In the genomic region with DNA sequence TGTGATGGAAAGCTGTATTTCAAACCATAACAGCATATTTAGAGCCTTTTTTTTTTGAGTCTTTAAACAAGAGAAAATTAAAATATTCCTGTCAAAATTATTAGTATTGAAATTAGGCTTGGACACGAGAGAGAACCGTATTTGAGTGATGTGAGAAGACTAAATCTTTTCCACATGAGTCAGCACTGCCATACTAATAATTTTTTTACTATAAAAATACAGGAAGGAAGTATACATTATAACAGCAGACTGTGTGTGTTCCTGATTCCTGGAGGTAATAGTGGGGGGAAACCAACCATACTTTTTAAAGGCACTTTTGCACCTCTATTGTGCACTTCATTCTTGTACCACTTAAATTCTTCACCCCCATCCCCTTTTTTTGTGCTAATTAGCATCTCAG, we compare ENCODE assay signal across 24 cellular contexts. TPM values are rescaled to one million over a fixed set of nuclear protein-coding genes. Genes with fewer than 3 reads are reported as not detected.
DNase-seq lines count a peak whose midpoint lies in the region; ATAC-seq, FAIRE-seq and TF ChIP-seq lines count a peak whose summit lies in the region.
"Had no signal": no experiment of that assay in that cellular context is flagged by ENCODE, and none has a peak within 500 bp of the region (broad histone marks: within the 10 kb centered on the region; RNA-seq: fewer than 3 reads in every experiment).

No MANE protein-coding gene starts in this region.

- H3K4me3 ChIP-seq in A549 (no peak overlapping the region), PC-3 (ENCODE audit: low read length) (no peak overlapping the region), gastroesophageal sphincter (no peak overlapping the region)
- H3K4me3 ChIP-seq: BLaER1, MG63 had no signal

- TF ChIP-seq POLR2A in A549 (IDR thresholded peaks at IDR 0.05; ENCODE audit: low read length) (no peak), gastroesophageal sphincter (IDR thresholded peaks at IDR 0.05) (no peak)

- BruUV-seq in PC-3 (replicated peaks; lab: Mats Ljungman, UMichigan) = no TSS peak

- TF ChIP-seq CTCF in A549 (IDR thresholded peaks at IDR 0.05) = no peak
- no peak for TF ChIP-seq CTCF in PC-3 (conservative IDR thresholded peaks at IDR 0.05; ENCODE audit: low read depth, low read length)
- no peak for TF ChIP-seq CTCF in gastroesophageal sphincter (IDR thresholded peaks at IDR 0.05)
- TF ChIP-seq CTCF in natural killer cell (IDR thresholded peaks at IDR 0.05) = no peak

- TF ChIP-seq EP300 in A549 (IDR thresholded peaks at IDR 0.05) (no peak), gastroesophageal sphincter (IDR thresholded peaks at IDR 0.05) (no peak)

- H3K27ac ChIP-seq in A549 (no peak overlapping the region), PC-3 (ENCODE audit: low read length) (no peak overlapping the region), gastroesophageal sphincter (no peak overlapping the region)
- H3K27ac ChIP-seq: BLaER1 had no signal

- no peak overlapping the region for H3K27ac Mint-ChIP-seq in activated CD4-positive, alpha-beta memory T cell treated with anti-CD3 and anti-CD28 coated beads for 36 hours
- no peak overlapping the region for H3K27ac Mint-ChIP-seq in natural killer cell
- H3K27ac Mint-ChIP-seq: CD4-positive, alpha-beta memory T cell; T-cell had no signal

- H3K9ac ChIP-seq in PC-3 (ENCODE audit: low read length) = no peak overlapping the region
- H3K9ac ChIP-seq: BLaER1 had no signal

- CTCF ChIA-PET in A549 (lab: Yijun Ruan, JAX) (no interaction called here), PC-3 (lab: Charles Lee) (no interaction called here)
- CTCF ChIA-PET in activated CD4-positive, alpha-beta memory T cell treated with anti-CD3 and anti-CD28 coated beads for 36 hours (lab: Charles Lee) = no interaction called here

- H3K27me3 ChIP-seq in PC-3 (ENCODE audit: low read length) (no peaks in the 10 kb centered on the region), gastroesophageal sphincter (no peaks in the 10 kb centered on the region)
- H3K27me3 ChIP-seq: BLaER1, MG63 had no signal

- peak; percentile 74 for FAIRE-seq in A549 (lab: Jason Lieb, UNC)
- FAIRE-seq: GM19239 had no signal

- H3K79me2 ChIP-seq in PC-3 (ENCODE audit: low read length) = no peaks in the 10 kb centered on the region

- intact Hi-C loops in PC-3 (cut with micrococcal nuclease) = no loop called here
- intact Hi-C loops in activated CD4-positive, alpha-beta memory T cell treated with anti-CD3 and anti-CD28 coated beads for 36 hours (cut with micrococcal nuclease) = no loop called here
- intact Hi-C loops in natural killer cell (cut with micrococcal nuclease) = no loop called here

- 89% methylated on average over 2 of the region's 2 CpGs for WGBS in A549 (ENCODE audit: missing lambda C conversion rate)
- WGBS in gastroesophageal sphincter (ENCODE audit: low coverage in 1 of 2), 2 donors = 40 to 70% methylated on average over 1 to 2 of the region's 2 CpGs

- DNase-seq in A549 (ENCODE audit: low read depth in 1 of 2, low spot score in 1 of 2) = no peak
- DNase-seq in EL = peak; percentile 30
- peak; percentile 68 for DNase-seq in PC-3
- peak; percentile 11 for DNase-seq in dermis blood vessel endothelial cell
- no peak for DNase-seq in NCI-H128 (lab: John Stamatoyannopoulos, UW; ENCODE audit: unreplicated experiment)
- DNase-seq in activated CD4-positive, alpha-beta memory T cell treated with anti-CD3 and anti-CD28 coated beads for 36 hours = no peak
- DNase-seq in natural killer cell = no peak
- DNase-seq: CD4-positive, alpha-beta memory T cell; DND-41; GDM1; Karpas-422; MG63; NCI-H1048; NCI-H1436 treated with DMSO at 0.1 percent for 48 hours; NCI-H2029; NCI-H226; NCI-H524; NCI-H82; OCI-M1; Right ventricle myocardium superior; T-cell had no signal

- peaks cover 24% of the 10 kb centered on the region for H3K36me3 Mint-ChIP-seq in activated CD4-positive, alpha-beta memory T cell treated with anti-CD3 and anti-CD28 coated beads for 36 hours
- peaks cover 20% of the 10 kb centered on the region for H3K36me3 Mint-ChIP-seq in natural killer cell

- H4K20me1 ChIP-seq in PC-3 (ENCODE audit: low read length) = no peaks in the 10 kb centered on the region
- H4K20me1 ChIP-seq: BLaER1 had no signal

- no peaks in the 10 kb centered on the region for H3K9me3 ChIP-seq in A549
- no peaks in the 10 kb centered on the region for H3K9me3 ChIP-seq in PC-3 (ENCODE audit: low read length)
- no peaks in the 10 kb centered on the region for H3K9me3 ChIP-seq in gastroesophageal sphincter
- H3K9me3 ChIP-seq: BLaER1, MG63 had no signal

- no peaks in the 10 kb centered on the region for H3K4me1 Mint-ChIP-seq in activated CD4-positive, alpha-beta memory T cell treated with anti-CD3 and anti-CD28 coated beads for 36 hours (ENCODE audit: low read depth)
- H3K4me1 Mint-ChIP-seq in natural killer cell = no peaks in the 10 kb centered on the region
- H3K4me1 Mint-ChIP-seq: CD4-positive, alpha-beta memory T cell; T-cell had no signal

- H3K4me2 ChIP-seq in A549 = no peak overlapping the region
- peak overlapping the region; percentile 4 for H3K4me2 ChIP-seq in PC-3 (ENCODE audit: low read length)
- H3K4me2 ChIP-seq: BLaER1 had no signal

- H3K9me2 ChIP-seq in PC-3 (replicated peaks; ENCODE audit: low read length) = no peaks in the 10 kb centered on the region

- no peak overlapping the region for H3K4me3 Mint-ChIP-seq in activated CD4-positive, alpha-beta memory T cell treated with anti-CD3 and anti-CD28 coated beads for 36 hours
- H3K4me3 Mint-ChIP-seq in natural killer cell = no peak overlapping the region
- H3K4me3 Mint-ChIP-seq: CD4-positive, alpha-beta memory T cell; T-cell had no signal

- H3K4me1 ChIP-seq in A549 (no peaks in the 10 kb centered on the region), PC-3 (ENCODE audit: insufficient read depth, low read length) (peaks cover 10% of the 10 kb centered on the region), gastroesophageal sphincter (peaks cover 0 to 13% (median 0%) of the 10 kb centered on the region in 3 donors)
- H3K4me1 ChIP-seq: BLaER1 had no signal

- POLR2A ChIA-PET in A549 (lab: Yijun Ruan, JAX) (no interaction called here), PC-3 (lab: Charles Lee; ENCODE audit: unreplicated experiment) (no interaction called here)
- POLR2A ChIA-PET in activated CD4-positive, alpha-beta memory T cell treated with anti-CD3 and anti-CD28 coated beads for 36 hours (lab: Charles Lee) = interaction anchor here (0.6 kb wide), 1 partner anchor 8 kb away, joined by 3 read pairs; no protein-coding TSS in a partner anchor

- ATAC-seq in A549 (no peak), PC-3 (peak; percentile 98), gastroesophageal sphincter (no peak), natural killer cell (no peak)
- ATAC-seq: T-cell had no signal

- H2AFZ ChIP-seq in PC-3 (ENCODE audit: low read length) = no peak overlapping the region

- H3K27me3 Mint-ChIP-seq in activated CD4-positive, alpha-beta memory T cell treated with anti-CD3 and anti-CD28 coated beads for 36 hours = no peaks in the 10 kb centered on the region
- H3K27me3 Mint-ChIP-seq in natural killer cell (ENCODE audit: low read depth in 2 of 2) = no peaks in the 10 kb centered on the region
- H3K27me3 Mint-ChIP-seq: CD4-positive, alpha-beta memory T cell; T-cell had no signal

- no peaks in the 10 kb centered on the region for H3K9me3 Mint-ChIP-seq in activated CD4-positive, alpha-beta memory T cell treated with anti-CD3 and anti-CD28 coated beads for 36 hours
- no peaks in the 10 kb centered on the region for H3K9me3 Mint-ChIP-seq in natural killer cell
- H3K9me3 Mint-ChIP-seq: CD4-positive, alpha-beta memory T cell; T-cell had no signal

- no peaks in the 10 kb centered on the region for H3F3A ChIP-seq in PC-3 (ENCODE audit: low read length, unreplicated experiment)

- TF ChIP-seq RAD21 in A549 (conservative IDR thresholded peaks at IDR 0.05 in 1 of 2, IDR thresholded peaks at IDR 0.05 in 1 of 2) = no peak

- H3K36me3 ChIP-seq in PC-3 (ENCODE audit: low read depth, low read length) = peaks cover 26% of the 10 kb centered on the region
- H3K36me3 ChIP-seq in gastroesophageal sphincter = peaks cover 0 to 31% of the 10 kb centered on the region in 2 donors

TF ChIP-seq in A549, 52 proteins besides CTCF, POLR2A, EP300 and RAD21 (continues in another document):
- TF ChIP-seq ELK1 (IDR thresholded peaks at IDR 0.05; ENCODE audit: low read depth, low read length) = no peak
- no peak for TF ChIP-seq RNF2 (IDR thresholded peaks at IDR 0.05; ENCODE audit: borderline replicate concordance, low read depth)
- TF ChIP-seq CBX8 (IDR thresholded peaks at IDR 0.05) = no peak
- TF ChIP-seq MAZ (IDR thresholded peaks at IDR 0.05; ENCODE audit: borderline replicate concordance, low read depth, low read length) = no peak
- TF ChIP-seq EHMT2 (IDR thresholded peaks at IDR 0.05; ENCODE audit: low read depth) = no peak
- TF ChIP-seq E2F6 (IDR thresholded peaks at IDR 0.05; ENCODE audit: borderline replicate concordance, low read depth) = no peak
- no peak for TF ChIP-seq ZSCAN20 (CRISPR knock-in tag; IDR thresholded peaks at IDR 0.05)
- TF ChIP-seq PHF8 (IDR thresholded peaks at IDR 0.05; ENCODE audit: borderline replicate concordance, low read depth) = no peak

RNA-seq across cellular contexts. Expression of gene PPM1A, which starts 45.6 kb away (rescaled TPM):
- polyA plus RNA-seq in A549 (2011; rRNA removed) (58.3 and 76.6 TPM in 2 replicates), A549 (2017; fragmentation: RNase III; extraction: RNeasy Plus Mini Kit Qiagen cat#74134 plus additional on column Dnase treatment) (37.1 to 40.8 TPM (median 38.5 TPM) in 3 replicates)
- polyA plus RNA-seq in A549 (2012; cell fraction: cytosol; rRNA removed) = 14.0 and 14.8 TPM in 2 replicates
- polyA plus RNA-seq in A549 (2012; cell fraction: nucleus; rRNA removed) = 9.9 and 18.6 TPM in 2 replicates
- 87.7 and 121 TPM in 2 replicates for polyA minus RNA-seq in A549 (2011; rRNA and poly(A)+ RNA removed)
- total RNA-seq in PC-3 (2014; rRNA removed) (69.3 and 69.4 TPM in 2 replicates), dermis blood vessel endothelial cell (23.1 and 42.1 TPM in 2 replicates), gastroesophageal sphincter (10 to 100 TPM; 57.1 to 82.2 (median 70.0) TPM), natural killer cell (100 to 1,000 TPM; 118 to 126 (median 119) TPM)
- total RNA-seq in activated CD4-positive, alpha-beta memory T cell treated with anti-CD3 and anti-CD28 coated beads for 36 hours = 10 to 100 TPM; 44.0 to 47.3 TPM

Comparison
In these comparisons a context has a peak if more than half of its experiments do, and no peak if none do; other contexts are left out.
1. DNase-seq: peak in EL (single experiment), PC-3 (single experiment) and dermis blood vessel endothelial cell (single experiment); none in A549 (0 of 2), NCI-H128 (single experiment), activated CD4-positive, alpha-beta memory T cell treated with anti-CD3 and anti-CD28 coated beads for 36 hours (single experiment) and natural killer cell (single experiment).